In genomic region chr3:127182848-127183714, GRCh38 we compare ENCODE assay signal across 18 cellular contexts. TPM values are rescaled to one million over a fixed set of nuclear protein-coding genes. Genes with fewer than 3 reads are reported as not detected.
A peak's percentile ranks its signal among the peaks of the same experiment; 100 is the strongest.
DNase-seq lines count a peak whose midpoint lies in the region; ATAC-seq and TF ChIP-seq lines count a peak whose summit lies in the region.
"Had no signal": no experiment of that assay in that cellular context is flagged by ENCODE, and none has a peak within 500 bp of the region (broad histone marks: within the 10 kb centered on the region; RNA-seq: fewer than 3 reads in every experiment).

No MANE protein-coding gene starts in this region.

- WGBS in aorta, 2 donors: 75 to 77% methylated on average over 8 of the region's 8 CpGs

- H4K20me1 ChIP-seq in PC-3 (ENCODE audit: low read length): no peaks in the 10 kb centered on the region

- POLR2A ChIA-PET in PC-3 (lab: Charles Lee; ENCODE audit: unreplicated experiment): no interaction called here

- no peaks in the 10 kb centered on the region for H3K79me2 ChIP-seq in PC-3 (ENCODE audit: low read length)

- H3K9me2 ChIP-seq in PC-3 (replicated peaks; ENCODE audit: low read length): no peaks in the 10 kb centered on the region

- no peak overlapping the region for H3K27ac ChIP-seq in PC-3 (ENCODE audit: low read length)
- H3K27ac ChIP-seq in lower lobe of right lung: no peak overlapping the region
- no peak overlapping the region for H3K27ac ChIP-seq in aorta (ENCODE audit: low read depth in 1 of 2, low read length in 2 of 2)
- H3K27ac ChIP-seq: body of pancreas, dorsolateral prefrontal cortex, esophagus squamous epithelium, heart right ventricle, stomach, vagina had no signal

- H3K4me2 ChIP-seq in PC-3 (ENCODE audit: low read length): no peak overlapping the region

- ATAC-seq in Right ventricle myocardium inferior (no peak), PC-3 (no peak), lower lobe of right lung (peak; percentile 14 to 24), aorta (ENCODE audit: low FRiP score) (peak; percentile 44), GM18502 (IDR thresholded peaks at IDR 0.05; ENCODE audit: poor library complexity, unreplicated experiment) (no peak)
- ATAC-seq: activated CD8-positive, alpha-beta memory T cell treated with anti-CD3 and anti-CD28 coated beads, Interleukin-2, amount 10 ng/mL, durations not matched to agents 7 days and 5 days; body of pancreas had no signal

- H3K4me3 ChIP-seq in PC-3 (ENCODE audit: low read length): no peak overlapping the region
- no peak overlapping the region for H3K4me3 ChIP-seq in lower lobe of right lung
- no peak overlapping the region for H3K4me3 ChIP-seq in aorta (ENCODE audit: low read length in 2 of 2)
- H3K4me3 ChIP-seq: body of pancreas, dorsolateral prefrontal cortex, esophagus squamous epithelium, heart right ventricle, stomach, vagina had no signal

- intact Hi-C loops in cardiac septum (cut with DNase I): no loop called here
- intact Hi-C loops in Right ventricle myocardium inferior (cut with DNase I): no loop called here
- intact Hi-C loops in PC-3 (cut with micrococcal nuclease): no loop called here
- intact Hi-C loops in lower lobe of right lung (cut with DNase I): no loop called here
- intact Hi-C loops in aorta (cut with DNase I): no loop called here

- BruUV-seq in PC-3 (replicated peaks; lab: Mats Ljungman, UMichigan): no TSS peak

- TF ChIP-seq CTCF in PC-3 (conservative IDR thresholded peaks at IDR 0.05; ENCODE audit: low read depth, low read length): no peak
- TF ChIP-seq CTCF in lower lobe of right lung (IDR thresholded peaks at IDR 0.05): no peak

- peak; percentile 53 for DNase-seq in cardiac septum (ENCODE audit: low spot score)
- no peak for DNase-seq in Right ventricle myocardium inferior (ENCODE audit: missing footprints)
- DNase-seq in PC-3: peak; percentile 1
- no peak for DNase-seq in lower lobe of right lung
- DNase-seq in aorta: no peak
- DNase-seq in NCI-H774 (lab: John Stamatoyannopoulos, UW): no peak
- DNase-seq in globus pallidus (ENCODE audit: low spot score): no peak
- DNase-seq: activated CD8-positive, alpha-beta memory T cell treated with anti-CD3 and anti-CD28 coated beads, Interleukin-2, amount 10 ng/mL, durations not matched to agents 7 days and 5 days; activated naive CD4-positive, alpha-beta T cell; body of pancreas; esophagus squamous epithelium; heart right ventricle; stomach; SW 1271 had no signal

- H3K4me1 ChIP-seq in PC-3 (ENCODE audit: insufficient read depth, low read length) (no peaks in the 10 kb centered on the region), lower lobe of right lung (no peaks in the 10 kb centered on the region), aorta (ENCODE audit: control insufficient read depth in 1 of 2, insufficient read depth in 2 of 2, low read length in 2 of 2) (no peaks in the 10 kb centered on the region)
- H3K4me1 ChIP-seq: body of pancreas, esophagus squamous epithelium, heart right ventricle, stomach, vagina had no signal

- no peak overlapping the region for H3K9ac ChIP-seq in PC-3 (ENCODE audit: low read length)

- no peaks in the 10 kb centered on the region for H3K9me3 ChIP-seq in PC-3 (ENCODE audit: low read length)
- no peaks in the 10 kb centered on the region for H3K9me3 ChIP-seq in lower lobe of right lung
- no peaks in the 10 kb centered on the region for H3K9me3 ChIP-seq in aorta (ENCODE audit: control insufficient read depth, low read length)
- H3K9me3 ChIP-seq: body of pancreas, esophagus squamous epithelium, stomach, vagina had no signal

- CTCF ChIA-PET in PC-3 (lab: Charles Lee): no interaction called here

- H3F3A ChIP-seq in PC-3 (ENCODE audit: low read length, unreplicated experiment): no peaks in the 10 kb centered on the region

- H3K36me3 ChIP-seq in PC-3 (ENCODE audit: low read depth, low read length) (no peaks in the 10 kb centered on the region), lower lobe of right lung (no peaks in the 10 kb centered on the region), aorta (ENCODE audit: control insufficient read depth in 1 of 2, insufficient read depth in 2 of 2, low read length in 1 of 2) (no peaks in the 10 kb centered on the region)
- H3K36me3 ChIP-seq: esophagus squamous epithelium, heart right ventricle, stomach, vagina had no signal

- H2AFZ ChIP-seq in PC-3 (ENCODE audit: low read length): no peak overlapping the region

- H3K27me3 ChIP-seq in PC-3 (ENCODE audit: low read length): no peaks in the 10 kb centered on the region
- no peaks in the 10 kb centered on the region for H3K27me3 ChIP-seq in lower lobe of right lung (ENCODE audit: low read depth)
- H3K27me3 ChIP-seq in aorta (ENCODE audit: control insufficient read depth in 1 of 2, insufficient read depth in 2 of 2, low read length in 1 of 2): no peaks in the 10 kb centered on the region
- H3K27me3 ChIP-seq: body of pancreas, dorsolateral prefrontal cortex, esophagus squamous epithelium, stomach, vagina had no signal

RNA-seq across cellular contexts. Expression of gene PRR23E, which starts 9.8 kb away (rescaled TPM):
- total RNA-seq in cardiac septum: not detected
- not detected for total RNA-seq in Right ventricle myocardium inferior
- total RNA-seq in PC-3 (2014; rRNA removed): not detected in 2 replicates
- not detected for total RNA-seq in lower lobe of right lung
- not detected for total RNA-seq in aorta
- polyA plus RNA-seq in aorta: not detected
- total RNA-seq: activated CD8-positive, alpha-beta memory T cell treated with anti-CD3 and anti-CD28 coated beads, Interleukin-2, amount 10 ng/mL, durations not matched to agents 7 days and 5 days; body of pancreas; dorsolateral prefrontal cortex; esophagus squamous epithelium; heart right ventricle; posterior vena cava; stomach; vagina had no signal
- polyA plus RNA-seq: heart right ventricle, stomach had no signal

Comparison
In these comparisons a context has a peak if more than half of its experiments do, and no peak if none do; other contexts are left out.
1. DNase-seq: peak in cardiac septum (single experiment) and PC-3 (single experiment); none in Right ventricle myocardium inferior (single experiment), lower lobe of right lung (single experiment), aorta (0 of 2), NCI-H774 (single experiment) and globus pallidus (single experiment).
2. ATAC-seq: peak in lower lobe of right lung (2 of 2) and aorta (single experiment); none in Right ventricle myocardium inferior (single experiment), PC-3 (single experiment) and GM18502 (single experiment).